In genomic region chr6:2765166-2765895, GRCh38 we compare ENCODE assay signal across 8 cellular contexts. TPM values are rescaled to one million over a fixed set of nuclear protein-coding genes. Genes with fewer than 3 reads are reported as not detected.
DNase-seq lines count a peak whose midpoint lies in the region; ATAC-seq, FAIRE-seq and TF ChIP-seq lines count a peak whose summit lies in the region.

Gene WRNIP1 (plus strand): TSS chr6:2765393. CDS start chr6:2765623, 230 bp downstream.

- CTCF ChIA-PET in T-cell (lab: Charles Lee): interaction anchor here in 1 of 2 donors (0.5 to 1.3 kb wide), 7 partner anchors 15 to 1233 kb away, joined by 3 to 10 read pairs (median 3); partner anchors contain the start of gene MYLK4

- peak within 1 kb of the TSS; percentile 88 to 93 (median 90) for H3K4me3 Mint-ChIP-seq in T-cell

- H3K9me3 Mint-ChIP-seq in T-cell: no peaks in the 10 kb centered on the region

- WGBS in adrenal gland, 4 donors: 0% methylated on average over 2 to 104 of the region's 104 CpGs
- WGBS in heart right ventricle, 2 donors: 0% methylated on average over 62 to 103 of the region's 104 CpGs

- H3K36me3 Mint-ChIP-seq in T-cell: peaks cover 4% of the 10 kb centered on the region

- H3K4me1 ChIP-seq in adrenal gland (replicated peaks in 1 of 2) (peaks cover 5 to 39% of the 10 kb centered on the region in 2 donors), heart right ventricle (peaks cover 2 to 57% (median 40%) of the 10 kb centered on the region in 9 donors), upper lobe of right lung (peaks cover 31% of the 10 kb centered on the region)

- peak within 1 kb of the TSS; percentile 44 to 93 (median 75) for H3K4me3 ChIP-seq in adrenal gland
- H3K4me3 ChIP-seq in heart right ventricle: peak within 1 kb of the TSS; percentile 69 to 94 (median 88)
- H3K4me3 ChIP-seq in upper lobe of right lung: peak within 1 kb of the TSS; percentile 82

- DNase-seq in GM12892 (ENCODE audit: insufficient read length): peak; percentile 82
- peak; percentile 95 for DNase-seq in NCI-H1436 treated with DMSO at 0.1 percent for 48 hours (lab: John Stamatoyannopoulos, UW)
- peak; percentile 92 to 98 (median 96) for DNase-seq in T-cell
- peak; percentile 98 to 100 (median 99) for DNase-seq in adrenal gland
- peak; percentile 98 to 99 for DNase-seq in heart right ventricle
- peak; percentile 100 for DNase-seq in posterior vena cava (ENCODE audit: low spot score)
- DNase-seq in upper lobe of right lung: peak; percentile 99

- H3K4me1 Mint-ChIP-seq in T-cell: peaks cover 48 to 51% (median 50%) of the 10 kb centered on the region in 3 donors

- intact Hi-C loops in adrenal gland (cut with DNase I) (no loop called here), heart right ventricle (cut with DNase I) (loop anchor here in 1 of 10 donors (5.0 kb wide), 1 partner anchor 222 kb away; no protein-coding TSS in a partner anchor), posterior vena cava (cut with DNase I) (no loop called here), upper lobe of right lung (cut with DNase I) (no loop called here)

- FAIRE-seq in GM12892 (lab: Jason Lieb, UNC): peak; percentile 97

- peak; percentile 66; the same call in 1 of the 2 replicates for TF ChIP-seq POLR2A in GM12892 (IDR thresholded peaks at IDR 0.05; ENCODE audit: low read depth, low read length)
- peak; percentile 79 to 91 for TF ChIP-seq POLR2A in adrenal gland (IDR thresholded peaks at IDR 0.05)

- H3K27ac ChIP-seq in adrenal gland (peak within 1 kb of the TSS; percentile 54 to 99 (median 92)), heart right ventricle (peak within 1 kb of the TSS; percentile 91 to 99 (median 97)), upper lobe of right lung (peak within 1 kb of the TSS; percentile 92)

- H3K27me3 ChIP-seq in adrenal gland (no peaks in the 10 kb centered on the region), heart right ventricle (no peaks in the 10 kb centered on the region), upper lobe of right lung (no peaks in the 10 kb centered on the region)

- ATAC-seq in HG02852 (IDR thresholded peaks at IDR 0.05; ENCODE audit: unreplicated experiment) (peak; percentile 84), T-cell (replicated peaks in 1 of 4) (peak; percentile 89 to 91 (median 89)), heart right ventricle (peak; percentile 93 to 96 (median 94)), upper lobe of right lung (peak; percentile 93)

- H3K27me3 Mint-ChIP-seq in T-cell: no peaks in the 10 kb centered on the region

- peak within 1 kb of the TSS; percentile 98 for H3K27ac Mint-ChIP-seq in T-cell

- peak in 5 of 6 experiments; percentile 25 to 85 (median 65) for TF ChIP-seq CTCF in adrenal gland (IDR thresholded peaks at IDR 0.05)
- TF ChIP-seq CTCF in heart right ventricle (IDR thresholded peaks at IDR 0.05): peak; percentile 38 to 84 (median 73)
- peak; percentile 62 for TF ChIP-seq CTCF in upper lobe of right lung (IDR thresholded peaks at IDR 0.05)

- POLR2A ChIA-PET in T-cell (lab: Charles Lee): interaction anchor here (0.6 kb wide), 4 partner anchors 10 to 536 kb away, joined by 3 to 6 read pairs (median 5); no protein-coding TSS in a partner anchor

- H3K36me3 ChIP-seq in adrenal gland (replicated peaks in 1 of 2) (no peaks in the 10 kb centered on the region), heart right ventricle (peaks cover 0 to 5% (median 0%) of the 10 kb centered on the region in 9 donors), upper lobe of right lung (peaks cover 4% of the 10 kb centered on the region)

- H3K9me3 ChIP-seq in adrenal gland (replicated peaks in 1 of 3) (no peaks in the 10 kb centered on the region), heart right ventricle (no peaks in the 10 kb centered on the region), upper lobe of right lung (no peaks in the 10 kb centered on the region)

RNA-seq across cellular contexts. Expression of gene WRNIP1, which starts in this region (rescaled TPM):
- 24.3 TPM for polyA plus RNA-seq in GM12892 (2012; ENCODE audit: missing spikeins)
- total RNA-seq in T-cell: 10 to 100 TPM; 30.1 to 46.1 (median 41.1) TPM
- 10 to 100 TPM; 27.7 to 82.2 (median 55.7) TPM for total RNA-seq in adrenal gland
- polyA plus RNA-seq in adrenal gland: 10 to 100 TPM; 37.9 to 63.0 (median 61.0) TPM
- total RNA-seq in heart right ventricle: 10 to 100 TPM; 29.7 to 41.7 (median 35.4) TPM
- 10 to 100 TPM; 35.8 to 44.9 TPM for polyA plus RNA-seq in heart right ventricle
- total RNA-seq in posterior vena cava: 10 to 100 TPM; 21.7 to 26.1 TPM
- total RNA-seq in upper lobe of right lung: 42.9 TPM

Comparison
In these comparisons a context has a peak if more than half of its experiments do, and no peak if none do; other contexts are left out.
1. Peak in every context shown above with its lines: DNase-seq, ATAC-seq, H3K4me3 ChIP-seq and H3K27ac ChIP-seq.